In genomic region chr20:2507875-2508630, GRCh38 we compare ENCODE assay signal across 8 cellular contexts. TPM values are rescaled to one million over a fixed set of nuclear protein-coding genes. Genes with fewer than 3 reads are reported as not detected.
DNase-seq lines count a peak whose midpoint lies in the region; ATAC-seq and TF ChIP-seq lines count a peak whose summit lies in the region.

No MANE protein-coding gene starts in this region.

- intact Hi-C loops in CD4-positive, alpha-beta T cell (cut with DNase I, micrococcal nuclease), result loop anchor here (2.0 kb wide), 2 partner anchors 17 to 405 kb away; no protein-coding TSS in a partner anchor

- POLR2A ChIA-PET in CD4-positive, alpha-beta T cell (lab: Charles Lee), result interaction anchor here (1.7 to 3.6 kb wide), 3 partner anchors 14 to 38 kb away, joined by 4 to 38 read pairs (median 7); partner anchors contain the start of gene SNRPB

- H3K36me3 Mint-ChIP-seq in CD4-positive, alpha-beta T cell (ENCODE audit: low read depth), result peaks cover 7% of the 10 kb centered on the region
- H3K36me3 Mint-ChIP-seq in nephron (ENCODE audit: low read depth), result peaks cover 11% of the 10 kb centered on the region

- peaks cover 17% of the 10 kb centered on the region for H3K27me3 Mint-ChIP-seq in CD4-positive, alpha-beta T cell
- peaks cover 16% of the 10 kb centered on the region for H3K27me3 Mint-ChIP-seq in nephron (ENCODE audit: low read depth)

- TF ChIP-seq POLR2A in erythroblast (IDR thresholded peaks at IDR 0.05; ENCODE audit: low read length), result no peak

- H3K9me3 Mint-ChIP-seq in CD4-positive, alpha-beta T cell, result no peaks in the 10 kb centered on the region
- peaks cover 5% of the 10 kb centered on the region for H3K9me3 Mint-ChIP-seq in nephron

- no peak for DNase-seq in CD4-positive, alpha-beta T cell
- DNase-seq in HCEC 1CT, result peak; percentile 21
- peak; percentile 16 for DNase-seq in RPMI8226
- peak; percentile 43 to 57 for DNase-seq in erythroblast (lab: John Stamatoyannopoulos, UW)
- DNase-seq in kidney glomerular epithelial cell (lab: John Stamatoyannopoulos, UW), result no peak
- no peak for DNase-seq in ecto neural progenitor cell (ENCODE audit: low spot score)
- DNase-seq in GM19238 (ENCODE audit: insufficient read length, low spot score), result no peak

- H3K9me3 ChIP-seq in CD4-positive, alpha-beta T cell (ENCODE audit: control insufficient read depth, low read length), result no peaks in the 10 kb centered on the region

- H3K27me3 ChIP-seq in CD4-positive, alpha-beta T cell (ENCODE audit: control insufficient read depth, insufficient read depth, low read length), result peaks cover 10% of the 10 kb centered on the region

- TF ChIP-seq CTCF in CD4-positive, alpha-beta T cell (IDR thresholded peaks at IDR 0.05), result no peak
- no peak for TF ChIP-seq CTCF in nephron (IDR thresholded peaks at IDR 0.05; ENCODE audit: unreplicated experiment in 3 of 3)

- ATAC-seq in CD4-positive, alpha-beta T cell (ENCODE audit: poor library complexity), result no peak

- peaks cover 31% of the 10 kb centered on the region for H3K4me1 Mint-ChIP-seq in CD4-positive, alpha-beta T cell (ENCODE audit: low read depth)
- peaks cover 12% of the 10 kb centered on the region for H3K4me1 Mint-ChIP-seq in nephron

- CTCF ChIA-PET in CD4-positive, alpha-beta T cell (lab: Charles Lee), result interaction anchor here (2.8 to 3.3 kb wide), 2 partner anchors 13 to 16 kb away, joined by 23 to 26 read pairs; no protein-coding TSS in a partner anchor

- H3K27ac ChIP-seq in CD4-positive, alpha-beta T cell (ENCODE audit: low read depth, low read length), result no peak overlapping the region

- peak overlapping the region; percentile 81 for H3K27ac Mint-ChIP-seq in CD4-positive, alpha-beta T cell
- H3K27ac Mint-ChIP-seq in nephron, result peak overlapping the region; percentile 90 to 99 (median 97)

- H3K4me3 Mint-ChIP-seq in CD4-positive, alpha-beta T cell, result peak overlapping the region; percentile 99
- peak overlapping the region; percentile 95 to 100 (median 99) for H3K4me3 Mint-ChIP-seq in nephron

RNA-seq across cellular contexts. Expression of gene ZNF343, which starts 0.7 kb away (rescaled TPM):
- 1 to 10 TPM; 5.0 to 5.1 TPM for total RNA-seq in CD4-positive, alpha-beta T cell

RNA-seq across cellular contexts. Expression of gene TMC2, which starts 28.3 kb away (rescaled TPM):
- total RNA-seq in CD4-positive, alpha-beta T cell, result not detected

RNA-seq across cellular contexts. Expression of gene SNRPB, which starts 37.5 kb away (rescaled TPM):
- 100 to 1,000 TPM; 146 to 147 TPM for total RNA-seq in CD4-positive, alpha-beta T cell

Comparison
In these comparisons a context has a peak if more than half of its experiments do, and no peak if none do; other contexts are left out.
1. DNase-seq: peak in HCEC 1CT (single experiment), RPMI8226 (single experiment) and erythroblast (2 of 2); none in CD4-positive, alpha-beta T cell (0 of 10), kidney glomerular epithelial cell (single experiment), ecto neural progenitor cell (single experiment) and GM19238 (single experiment).